In the genomic region with DNA sequence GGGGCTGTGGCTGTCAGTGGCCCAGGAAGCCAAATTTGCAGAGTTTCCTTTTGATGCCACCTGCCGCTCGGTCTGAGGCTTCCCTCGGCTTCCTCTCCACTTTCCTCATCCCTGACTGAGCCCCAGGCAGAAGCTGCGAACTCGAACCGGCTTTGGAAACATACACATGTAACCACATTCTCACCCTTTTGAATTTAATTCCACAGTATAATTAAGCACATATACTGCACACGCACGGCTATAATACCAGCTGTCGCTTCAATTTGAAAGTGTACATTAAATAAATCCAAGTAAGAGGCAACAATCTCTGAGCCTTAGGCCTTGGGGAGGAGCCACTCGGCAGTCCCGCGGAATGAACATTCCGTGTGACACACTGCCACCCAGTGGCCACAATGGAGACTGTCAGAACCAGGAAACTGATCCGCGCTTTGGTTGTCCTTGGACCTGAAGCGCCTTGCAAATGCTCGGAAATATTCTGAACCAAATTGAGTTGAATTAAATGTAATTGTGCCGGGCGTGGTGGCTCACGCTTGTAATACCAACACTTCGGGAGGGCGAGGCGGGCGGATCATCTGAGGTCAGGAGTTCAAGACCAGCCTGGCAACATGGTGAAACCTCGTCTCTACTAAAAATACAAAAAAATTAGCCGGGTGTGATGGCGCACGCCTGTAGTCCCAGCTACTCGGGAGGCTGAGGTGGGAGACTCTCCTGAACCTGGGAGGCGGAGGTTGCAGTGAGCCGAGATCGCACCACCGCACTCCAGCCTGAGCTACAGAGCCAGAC, we compare ENCODE assay signal across 1 cellular context.
TF ChIP-seq lines count a peak whose summit lies in the region.

No MANE protein-coding gene starts in this region.

TF ChIP-seq in H1, 55 proteins besides CTCF, POLR2A, EP300 and RAD21 (continued from another document):
- TF ChIP-seq SIN3A (conservative IDR thresholded peaks at IDR 0.05 in 1 of 2, IDR thresholded peaks at IDR 0.05 in 1 of 2; ENCODE audit: low read depth in 1 of 2, low read length in 2 of 2) (0 out of 4 replicates have a peak, but pooled peaks of 1 of the 2 experiments have one; percentile 34), SIRT6 (IDR thresholded peaks at IDR 0.05; ENCODE audit: low read length) (no peak), KDM1A (IDR thresholded peaks at IDR 0.05; ENCODE audit: borderline replicate concordance, low read length) (0 out of 2 replicates have a peak, but pooled peaks have one; percentile 2), SP4 (IDR thresholded peaks at IDR 0.05; ENCODE audit: low read length) (peak; percentile 43; the same call in 1 of the 2 replicates), RFX5 (IDR thresholded peaks at IDR 0.05; ENCODE audit: borderline replicate concordance, low read depth, low read length) (no peak)
- TF ChIP-seq, protein P1, sequence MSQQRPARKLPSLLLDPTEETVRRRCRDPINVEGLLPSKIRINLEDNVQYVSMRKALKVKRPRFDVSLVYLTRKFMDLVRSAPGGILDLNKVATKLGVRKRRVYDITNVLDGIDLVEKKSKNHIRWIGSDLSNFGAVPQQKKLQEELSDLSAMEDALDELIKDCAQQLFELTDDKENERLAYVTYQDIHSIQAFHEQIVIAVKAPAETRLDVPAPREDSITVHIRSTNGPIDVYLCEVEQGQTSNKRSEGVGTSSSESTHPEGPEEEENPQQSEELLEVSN (IDR thresholded peaks at IDR 0.05) = peak; percentile 35; the same call in 1 of the 2 replicates
